Comparison of ENCODE assay signal across 13 cellular contexts in genomic region chr10:79435271-79436065, GRCh38. TPM values are rescaled to one million over a fixed set of nuclear protein-coding genes. Genes with fewer than 3 reads are reported as not detected.
DNase-seq lines count a peak whose midpoint lies in the region; ATAC-seq, FAIRE-seq and TF ChIP-seq lines count a peak whose summit lies in the region.
"Had no signal": no experiment of that assay in that cellular context is flagged by ENCODE, and none has a peak within 500 bp of the region (broad histone marks: within the 10 kb centered on the region; RNA-seq: fewer than 3 reads in every experiment).

No MANE protein-coding gene starts in this region.

- no peaks in the 10 kb centered on the region for H3K36me3 Mint-ChIP-seq in mesothelial cell of epicardium

- H3K9me3 Mint-ChIP-seq in mesothelial cell of epicardium = no peaks in the 10 kb centered on the region

- H3K27me3 Mint-ChIP-seq in mesothelial cell of epicardium (ENCODE audit: low read depth) = no peaks in the 10 kb centered on the region

- H3K36me3 ChIP-seq in Panc1 (ENCODE audit: control insufficient read depth, insufficient read depth, low read length) (no peaks in the 10 kb centered on the region), endothelial cell of umbilical vein (ENCODE audit: control insufficient read depth in 2 of 2, extremely low read depth in 1 of 2, insufficient read depth in 2 of 2, low read length in 2 of 2) (no peaks in the 10 kb centered on the region), thoracic aorta (no peaks in the 10 kb centered on the region)

- TF ChIP-seq CTCF in Panc1 (IDR thresholded peaks at IDR 0.05) = no peak
- no peak for TF ChIP-seq CTCF in endothelial cell of umbilical vein (IDR thresholded peaks at IDR 0.05; ENCODE audit: extremely low read depth in 1 of 2, insufficient read depth in 1 of 2, low read depth in 1 of 2, low read length in 2 of 2)
- TF ChIP-seq CTCF in mesothelial cell of epicardium (IDR thresholded peaks at IDR 0.05; ENCODE audit: unreplicated experiment) = no peak
- TF ChIP-seq CTCF in thoracic aorta (IDR thresholded peaks at IDR 0.05) = no peak

- no peak for TF ChIP-seq POLR2A in endothelial cell of umbilical vein (IDR thresholded peaks at IDR 0.05; ENCODE audit: low read depth, low read length)
- no peak for TF ChIP-seq POLR2A in GM12891 (IDR thresholded peaks at IDR 0.05; ENCODE audit: low read depth, low read length)

- no peaks in the 10 kb centered on the region for H3K9me1 ChIP-seq in endothelial cell of umbilical vein (replicated peaks; ENCODE audit: control insufficient read depth, extremely low read depth, insufficient read depth, low read length)

- H3K4me3 ChIP-seq in Panc1 (ENCODE audit: low read depth in 2 of 2, low read length in 2 of 2) (no peak overlapping the region), endothelial cell of umbilical vein (replicated peaks in 1 of 3; ENCODE audit: insufficient read depth in 1 of 3, low read depth in 1 of 3, low read length in 3 of 3) (no peak overlapping the region), thoracic aorta (peak overlapping the region; percentile 57)
- H3K4me3 ChIP-seq: SK-N-MC had no signal

- H2AFZ ChIP-seq in endothelial cell of umbilical vein (ENCODE audit: low read depth, low read length) = peak overlapping the region; percentile 38

- H3K9ac ChIP-seq in endothelial cell of umbilical vein (replicated peaks; ENCODE audit: extremely low read depth, insufficient read depth, low read length) = no peak overlapping the region

- no TSS peak for BruUV-seq in Panc1 (replicated peaks; lab: Mats Ljungman, UMichigan)
- BruUV-seq in endothelial cell of umbilical vein (replicated peaks; lab: Mats Ljungman, UMichigan) = no TSS peak

- H3K4me2 ChIP-seq in endothelial cell of umbilical vein (ENCODE audit: insufficient read depth, low read length) = no peak overlapping the region

- H3K9me3 ChIP-seq in Panc1 (ENCODE audit: control insufficient read depth, insufficient read depth, low read depth, low read length) (no peaks in the 10 kb centered on the region), endothelial cell of umbilical vein (replicated peaks; ENCODE audit: control insufficient read depth, insufficient read depth, low read length) (no peaks in the 10 kb centered on the region), thoracic aorta (no peaks in the 10 kb centered on the region)

- DNase-seq in Panc1 (ENCODE audit: low read depth, low spot score) (no peak), endothelial cell of umbilical vein (ENCODE audit: low read depth, low spot score) (no peak), mesothelial cell of epicardium (ENCODE audit: low spot score in 2 of 2, unreplicated experiment in 2 of 2) (no peak), thoracic aorta (ENCODE audit: low spot score) (no peak), hepatic stellate cell (ENCODE audit: low spot score) (no peak), GM12891 (ENCODE audit: insufficient read length, low spot score) (no peak), 8988T (no peak), GM19238 (ENCODE audit: insufficient read length, low spot score) (no peak)
- DNase-seq: activated T-cell treated with anti-CD3 and anti-CD28 coated beads for 4 hours; foreskin keratinocyte; NCI-H2081 treated with DMSO at 0.1 percent for 48 hours; stimulated activated naive CD4-positive, alpha-beta T cell treated with Interleukin-2 at 50 U/mL for 16 hours had no signal

- H3K27me3 ChIP-seq in Panc1 (ENCODE audit: control insufficient read depth, insufficient read depth, low read length) (no peaks in the 10 kb centered on the region), endothelial cell of umbilical vein (ENCODE audit: control insufficient read depth in 2 of 2, insufficient read depth in 2 of 2, low read length in 2 of 2) (no peaks in the 10 kb centered on the region), thoracic aorta (replicated peaks; ENCODE audit: insufficient read depth) (no peaks in the 10 kb centered on the region)

- peaks cover 8% of the 10 kb centered on the region for H3K4me1 ChIP-seq in Panc1 (ENCODE audit: control insufficient read depth, insufficient read depth, low read length)
- peaks cover 3% of the 10 kb centered on the region for H3K4me1 ChIP-seq in endothelial cell of umbilical vein (ENCODE audit: control insufficient read depth, extremely low read depth, insufficient read depth, low read length)
- H3K4me1 ChIP-seq in thoracic aorta (ENCODE audit: control insufficient read depth in 1 of 2, low read depth in 2 of 2) = peaks cover 39 to 98% of the 10 kb centered on the region in 2 donors

- in situ Hi-C loops in Panc1 (cut with HindIII; ENCODE audit: low pct_unique_long_range_greater_than_20kb, low sequenced_read_pairs) = no loop called here

- no peak for FAIRE-seq in endothelial cell of umbilical vein (lab: Jason Lieb, UNC)
- FAIRE-seq in GM12891 (lab: Jason Lieb, UNC) = no peak

- H3K4me1 Mint-ChIP-seq in mesothelial cell of epicardium = peaks cover 48% of the 10 kb centered on the region

- ATAC-seq in Panc1 = 0 out of 2 replicates have a peak, but pooled peaks have one; percentile 16
- no peak for ATAC-seq in thoracic aorta (ENCODE audit: insufficient number of reproducible peaks, low FRiP score, low read depth)
- ATAC-seq: foreskin keratinocyte had no signal

- CTCF ChIA-PET in Panc1 (lab: Charles Lee) = no interaction called here
- CTCF ChIA-PET in endothelial cell of umbilical vein (lab: Charles Lee) = interaction anchor here (1.0 kb wide), 2 partner anchors 9 to 25 kb away, joined by 3 to 5 read pairs; no protein-coding TSS in a partner anchor

- H4K20me1 ChIP-seq in endothelial cell of umbilical vein (replicated peaks; ENCODE audit: control insufficient read depth, extremely low read depth, insufficient read depth, low read length) = no peaks in the 10 kb centered on the region

- H3K27ac Mint-ChIP-seq in mesothelial cell of epicardium = peak overlapping the region; percentile 75

- H3K27ac ChIP-seq in Panc1 (ENCODE audit: low read length) = no peak overlapping the region
- H3K27ac ChIP-seq in endothelial cell of umbilical vein (ENCODE audit: insufficient read depth, low read depth, low read length) = no peak overlapping the region
- H3K27ac ChIP-seq in thoracic aorta = peak overlapping the region; percentile 88 to 91
- H3K27ac ChIP-seq: foreskin keratinocyte, SK-N-MC had no signal

- dilution Hi-C loops in endothelial cell of umbilical vein (cut with MboI; ENCODE audit: extremely low pct_ligation_motif_present, low sequenced_read_pairs) = no loop called here

- POLR2A ChIA-PET in Panc1 (lab: Charles Lee) = no interaction called here
- POLR2A ChIA-PET in endothelial cell of umbilical vein (lab: Charles Lee) = no interaction called here

- no peaks in the 10 kb centered on the region for H3K79me2 ChIP-seq in endothelial cell of umbilical vein (ENCODE audit: control insufficient read depth, insufficient read depth, low read length)

- H3K4me3 Mint-ChIP-seq in mesothelial cell of epicardium = no peak overlapping the region

- intact Hi-C loops in Panc1 (cut with micrococcal nuclease; ENCODE audit: unreplicated experiment) = no loop called here
- intact Hi-C loops in endothelial cell of umbilical vein (cut with micrococcal nuclease) = no loop called here

TF ChIP-seq in endothelial cell of umbilical vein, 7 proteins besides CTCF, POLR2A, EP300 and RAD21:
- TF ChIP-seq EZH2 (IDR thresholded peaks at IDR 0.05; ENCODE audit: borderline replicate concordance, low read depth, low read length, severe bottlenecking) = no peak
- TF ChIP-seq MYC (IDR thresholded peaks at IDR 0.05; ENCODE audit: low read depth, low read length) = no peak
- no peak for TF ChIP-seq POLR2AphosphoS5 (IDR thresholded peaks at IDR 0.05; ENCODE audit: insufficient read depth, low read depth, low read length)
TF ChIP-seq in endothelial cell of umbilical vein: peak in this region for 0.

TF ChIP-seq in GM12891, 5 proteins besides CTCF, POLR2A, EP300 and RAD21:
- no peak for TF ChIP-seq POLR2AphosphoS5 (IDR thresholded peaks at IDR 0.05; ENCODE audit: low read depth, low read length)
- TF ChIP-seq SPI1 (IDR thresholded peaks at IDR 0.05; ENCODE audit: low read depth, low read length) = no peak
- TF ChIP-seq TAF1 (IDR thresholded peaks at IDR 0.05; ENCODE audit: low read depth, low read length) = no peak
- TF ChIP-seq POU2F2 (IDR thresholded peaks at IDR 0.05; ENCODE audit: low read depth, low read length) = no peak
- TF ChIP-seq PAX5 (IDR thresholded peaks at IDR 0.05; ENCODE audit: insufficient read depth, low read length, severe bottlenecking) = no peak
TF ChIP-seq in GM12891: peak in this region for 0.

RNA-seq across cellular contexts. Expression of gene ZCCHC24, which starts 10.0 kb away (rescaled TPM):
- 7.8 TPM for total RNA-seq in Panc1 (2021; ENCODE audit: unreplicated experiment)
- polyA plus RNA-seq in Panc1 (2012; ENCODE audit: insufficient read length) = 11.3 TPM
- total RNA-seq in endothelial cell of umbilical vein = 5.7 and 8.4 TPM in 2 replicates
- 4.7 and 5.2 TPM in 2 replicates for polyA plus RNA-seq in endothelial cell of umbilical vein
- polyA plus RNA-seq in endothelial cell of umbilical vein (2011; cell fraction: cytosol; rRNA removed) = 4.5 and 4.6 TPM in 2 replicates
- polyA plus RNA-seq in endothelial cell of umbilical vein (2011; cell fraction: nucleus; rRNA removed) = 2.9 and 3.2 TPM in 2 replicates
- polyA plus RNA-seq in endothelial cell of umbilical vein (2012) = 3.6 and 6.8 TPM in 2 replicates
- polyA minus RNA-seq in endothelial cell of umbilical vein = 6.0 and 6.3 TPM in 2 replicates
- 2.6 TPM for polyA minus RNA-seq in endothelial cell of umbilical vein (2011; cell fraction: cytosol; rRNA and poly(A)+ RNA removed)
- polyA minus RNA-seq in endothelial cell of umbilical vein (2011; cell fraction: nucleus; rRNA and poly(A)+ RNA removed) = 1.9 and 2.9 TPM in 2 replicates
- total RNA-seq in mesothelial cell of epicardium = 31.8 to 34.0 TPM (median 33.2 TPM) in 3 replicates
- 10 to 100 TPM; 66.9 to 82.9 TPM for total RNA-seq in thoracic aorta
- polyA plus RNA-seq in GM12891 (2012; ENCODE audit: low read depth, missing spikeins) = 0.06 TPM

Comparison
In these comparisons a context has a peak if more than half of its experiments do, and no peak if none do; other contexts are left out.
1. H3K27ac ChIP-seq: peak in thoracic aorta (2 of 2); none in Panc1 (single experiment) and endothelial cell of umbilical vein (single experiment).